ENCODE assay signal across 18 cellular contexts in the genomic region with DNA sequence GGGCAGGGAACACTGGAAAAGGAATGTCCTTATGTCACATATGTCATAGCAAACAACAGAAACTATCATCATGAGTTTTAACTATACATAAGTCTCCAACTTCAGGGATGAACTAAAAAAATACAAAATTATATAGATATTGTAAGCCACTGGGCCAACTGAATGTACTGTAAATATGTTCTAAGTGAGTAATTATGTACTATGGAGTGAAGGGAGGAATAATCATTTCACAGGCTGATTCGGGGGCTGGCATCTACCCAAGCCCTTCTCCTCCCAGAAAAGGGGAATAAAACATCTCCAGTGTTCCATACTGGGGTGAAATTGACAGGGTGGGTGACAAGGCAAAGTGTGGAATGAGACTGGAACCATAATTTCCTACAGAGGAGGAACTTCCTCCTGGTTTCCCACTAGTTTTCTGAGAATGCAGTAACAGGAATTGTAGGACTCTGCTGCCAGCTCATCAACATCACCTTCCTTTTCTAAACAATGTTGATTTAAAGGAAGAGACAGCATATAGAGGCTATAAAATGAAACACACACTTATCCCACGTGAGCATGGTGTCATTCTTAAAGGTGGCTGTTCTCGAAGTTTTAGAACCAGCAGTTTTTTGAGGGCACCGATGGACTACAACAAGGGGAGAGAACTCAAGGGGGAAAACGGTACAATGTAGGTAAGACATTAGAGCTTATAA.
"Had no signal": no experiment of that assay in that cellular context is flagged by ENCODE, and none has a peak within 500 bp of the region (broad histone marks: within the 10 kb centered on the region; RNA-seq: fewer than 3 reads in every experiment).

No MANE protein-coding gene starts in this region.

- H3K36me3 ChIP-seq: cardiac muscle cell, pancreas had no signal

- H3K27me3 ChIP-seq: cardiac muscle cell, foreskin keratinocyte, left lung, pancreas, tibial artery had no signal

- H3K27ac Mint-ChIP-seq: activated naive CD4-positive, alpha-beta T cell treated with anti-CD3 and anti-CD28 coated beads, Interleukin-2, amount 10 ng/mL, durations not matched to agents 7 days and 5 days; activated naive CD8-positive, alpha-beta T cell treated with anti-CD3 and anti-CD28 coated beads, Interleukin-2, amount 50 U/mL, for 24 hours; dendritic cell treated with granulocyte-macrophage colony-stimulating factor and Interleukin-4, amounts not matched to agents 40 ng/mL and 50 ng/mL, for 4 days; T-helper 2 cell treated with Interferon-gamma antibody and Interleukin-4, amounts not matched to agents 5 μg/mL and 100 μg/mL, for 36 hours; WTC11 had no signal

- ATAC-seq: activated naive CD8-positive, alpha-beta T cell treated with anti-CD3 and anti-CD28 coated beads, Interleukin-2, amount 50 U/mL, for 24 hours; activated T-cell treated with anti-CD3 and anti-CD28 coated beads, Interleukin-2, amount 50 U/mL, for 4 hours; foreskin keratinocyte; left lung; naive thymus-derived CD8-positive, alpha-beta T cell; pancreas; right cardiac atrium; stimulated activated naive CD8-positive, alpha-beta T cell treated with anti-CD3 and anti-CD28 coated beads, Interleukin-15, Interleukin-2, amounts not matched to agents 100 U/mL and 50 U/mL, for 24 hours had no signal

- DNase-seq: activated effector memory CD4-positive, alpha-beta T cell treated with Interleukin-2 at 50 U/mL for 16 hours; activated naive CD4-positive, alpha-beta T cell treated with anti-CD3 and anti-CD28 coated beads, Interleukin-2, amount 10 ng/mL, durations not matched to agents 7 days and 5 days; activated naive CD8-positive, alpha-beta T cell treated with anti-CD3 and anti-CD28 coated beads, Interleukin-2, amount 50 U/mL, for 24 hours; activated T-cell treated with anti-CD3 and anti-CD28 coated beads, Interleukin-2, amount 50 U/mL, for 4 hours; effector CD8-positive, alpha-beta T cell; foreskin keratinocyte; left lung; naive thymus-derived CD8-positive, alpha-beta T cell; pancreas; right cardiac atrium; stimulated activated CD4-positive, alpha-beta T cell treated with anti-CD3 and anti-CD28 coated beads, Interleukin-4, amount 100 ng/mL, for 4 hours; stimulated activated naive CD8-positive, alpha-beta T cell treated with anti-CD3 and anti-CD28 coated beads, Interleukin-15, Interleukin-2, amounts not matched to agents 100 U/mL and 50 U/mL, for 24 hours; tibial artery had no signal

- H3K4me1 ChIP-seq: pancreas had no signal

- H3K27me3 Mint-ChIP-seq: activated naive CD4-positive, alpha-beta T cell treated with anti-CD3 and anti-CD28 coated beads, Interleukin-2, amount 10 ng/mL, durations not matched to agents 7 days and 5 days; activated naive CD8-positive, alpha-beta T cell treated with anti-CD3 and anti-CD28 coated beads, Interleukin-2, amount 50 U/mL, for 24 hours; dendritic cell treated with granulocyte-macrophage colony-stimulating factor and Interleukin-4, amounts not matched to agents 40 ng/mL and 50 ng/mL, for 4 days; naive thymus-derived CD8-positive, alpha-beta T cell had no signal

- H3K4me3 Mint-ChIP-seq: activated naive CD4-positive, alpha-beta T cell treated with anti-CD3 and anti-CD28 coated beads, Interleukin-2, amount 10 ng/mL, durations not matched to agents 7 days and 5 days; activated naive CD8-positive, alpha-beta T cell treated with anti-CD3 and anti-CD28 coated beads, Interleukin-2, amount 50 U/mL, for 24 hours; activated T-cell treated with anti-CD3 and anti-CD28 coated beads, Interleukin-2, amount 50 U/mL, for 4 hours; dendritic cell treated with granulocyte-macrophage colony-stimulating factor and Interleukin-4, amounts not matched to agents 40 ng/mL and 50 ng/mL, for 4 days; naive thymus-derived CD8-positive, alpha-beta T cell; T-helper 2 cell treated with Interferon-gamma antibody and Interleukin-4, amounts not matched to agents 5 μg/mL and 100 μg/mL, for 36 hours; WTC11 had no signal

- H3K9me3 Mint-ChIP-seq: activated naive CD4-positive, alpha-beta T cell treated with anti-CD3 and anti-CD28 coated beads, Interleukin-2, amount 10 ng/mL, durations not matched to agents 7 days and 5 days; activated naive CD8-positive, alpha-beta T cell treated with anti-CD3 and anti-CD28 coated beads, Interleukin-2, amount 50 U/mL, for 24 hours; activated T-cell treated with anti-CD3 and anti-CD28 coated beads, Interleukin-2, amount 50 U/mL, for 4 hours; dendritic cell treated with granulocyte-macrophage colony-stimulating factor and Interleukin-4, amounts not matched to agents 40 ng/mL and 50 ng/mL, for 4 days; naive thymus-derived CD8-positive, alpha-beta T cell; T-helper 2 cell treated with Interferon-gamma antibody and Interleukin-4, amounts not matched to agents 5 μg/mL and 100 μg/mL, for 36 hours; WTC11 had no signal

- H3K4me3 ChIP-seq: cardiac muscle cell, left lung, lung, pancreas, tibial artery had no signal

- H3K27ac ChIP-seq: cardiac muscle cell, foreskin keratinocyte, left lung, pancreas, tibial artery had no signal

- H3K9me3 ChIP-seq: left lung, pancreas, tibial artery had no signal
